In genomic region chr4:22488136-22488535, GRCh38 we compare ENCODE assay signal across 14 cellular contexts.
"Had no signal": no experiment of that assay in that cellular context is flagged by ENCODE, and none has a peak within 500 bp of the region (broad histone marks: within the 10 kb centered on the region; RNA-seq: fewer than 3 reads in every experiment).

No MANE protein-coding gene starts in this region.

- H3K4me3 ChIP-seq: adrenal gland, coronary artery, gastroesophageal sphincter, neural progenitor cell, ovary had no signal

- H3K4me2 ChIP-seq: neural progenitor cell had no signal

- H3K27ac ChIP-seq: adrenal gland, coronary artery, gastroesophageal sphincter, neural progenitor cell, ovary had no signal

- H3K36me3 ChIP-seq: adrenal gland, gastroesophageal sphincter, neural progenitor cell, ovary had no signal

- H3K27me3 Mint-ChIP-seq: activated T-helper 17 cell treated with anti-CD3 and anti-CD28 coated beads, Interleukin-2, amount 50 U/mL, for 72 hours; stimulated activated naive CD8-positive, alpha-beta T cell treated with anti-CD3 and anti-CD28 coated beads, Interleukin-15, Interleukin-2, amounts not matched to agents 100 ng/mL and 50 ng/mL, for 24 hours had no signal

- DNase-seq: activated CD4-positive, alpha-beta T cell treated with anti-CD3 and anti-CD28 coated beads for 48 hours; activated CD8-positive, alpha-beta memory T cell treated with anti-CD3 and anti-CD28 coated beads for 24 hours; activated naive CD4-positive, alpha-beta T cell treated with anti-CD3 and anti-CD28 coated beads, Interleukin-2, amount 50 U/mL, for 16 hours; adrenal gland; central memory CD4-positive, alpha-beta T cell; effector CD4-positive, alpha-beta T cell; ovary; stimulated activated CD4-positive, alpha-beta T cell treated with anti-CD3 and anti-CD28 coated beads, Interleukin-15, amount 100 ng/mL, for 24 hours; stimulated activated CD4-positive, alpha-beta T cell treated with anti-CD3 and anti-CD28 coated beads, Interleukin-4, amount 100 ng/mL, for 24 hours had no signal

- H3K27me3 ChIP-seq: adrenal gland, gastroesophageal sphincter, neural progenitor cell, ovary had no signal

- H3K4me3 Mint-ChIP-seq: activated T-helper 17 cell treated with anti-CD3 and anti-CD28 coated beads, Interleukin-2, amount 50 U/mL, for 72 hours; neural progenitor cell; stimulated activated naive CD8-positive, alpha-beta T cell treated with anti-CD3 and anti-CD28 coated beads, Interleukin-15, Interleukin-2, amounts not matched to agents 100 ng/mL and 50 ng/mL, for 24 hours had no signal

- H3K9me3 Mint-ChIP-seq: activated T-helper 17 cell treated with anti-CD3 and anti-CD28 coated beads, Interleukin-2, amount 50 U/mL, for 72 hours; stimulated activated naive CD8-positive, alpha-beta T cell treated with anti-CD3 and anti-CD28 coated beads, Interleukin-15, Interleukin-2, amounts not matched to agents 100 ng/mL and 50 ng/mL, for 24 hours had no signal

- H3K9ac ChIP-seq: neural progenitor cell had no signal

- ATAC-seq: activated T-helper 17 cell treated with anti-CD3 and anti-CD28 coated beads, Interleukin-2, amount 50 U/mL, for 72 hours; gastroesophageal sphincter had no signal

- H3K4me1 Mint-ChIP-seq: activated T-helper 17 cell treated with anti-CD3 and anti-CD28 coated beads, Interleukin-2, amount 50 U/mL, for 72 hours; neural progenitor cell had no signal

- H3K27ac Mint-ChIP-seq: activated T-helper 17 cell treated with anti-CD3 and anti-CD28 coated beads, Interleukin-2, amount 50 U/mL, for 72 hours; neural progenitor cell; stimulated activated naive CD8-positive, alpha-beta T cell treated with anti-CD3 and anti-CD28 coated beads, Interleukin-15, Interleukin-2, amounts not matched to agents 100 ng/mL and 50 ng/mL, for 24 hours had no signal

- H3K9me3 ChIP-seq: adrenal gland, gastroesophageal sphincter, ovary had no signal
